In genomic region chr11:66289548-66290331, GRCh38 we compare ENCODE assay signal across 8 cellular contexts. TPM values are rescaled to one million over a fixed set of nuclear protein-coding genes. Genes with fewer than 3 reads are reported as not detected.
DNase-seq lines count a peak whose midpoint lies in the region; ATAC-seq and TF ChIP-seq lines count a peak whose summit lies in the region.

No MANE protein-coding gene starts in this region.

- peak overlapping the region; percentile 68 for H3K4me3 ChIP-seq in retinal pigment epithelial cell (ENCODE audit: low read length)

- in situ Hi-C loops in KBM-7 (cut with MboI; ENCODE audit: low pct_unique_long_range_greater_than_20kb, low sequenced_read_pairs): no loop called here

- peak; percentile 58 for DNase-seq in NCI-H2107 treated with DMSO at 0.1 percent for 48 hours (lab: John Stamatoyannopoulos, UW; ENCODE audit: unreplicated experiment)
- no peak for DNase-seq in NCI-H2107 (lab: John Stamatoyannopoulos, UW)
- DNase-seq in activated naive CD4-positive, alpha-beta T cell treated with anti-CD3 and anti-CD28 coated beads, Interleukin-2, amount 50 U/mL, for 16 hours: peak; percentile 86
- DNase-seq in left cardiac atrium: peak; percentile 81
- peak; percentile 56 for DNase-seq in retinal pigment epithelial cell (ENCODE audit: low read depth)
- DNase-seq in KBM-7: no peak

- TF ChIP-seq CTCF in retinal pigment epithelial cell (conservative IDR thresholded peaks at IDR 0.05; ENCODE audit: low read depth, low read length): no peak

- ATAC-seq in HG02970 (IDR thresholded peaks at IDR 0.05; ENCODE audit: low FRiP score, unreplicated experiment) (peak; percentile 37), left cardiac atrium (peak; percentile 58 to 61)

- intact Hi-C loops in left cardiac atrium (cut with DNase I): loop anchor here in 1 of 2 donors (10.0 kb wide), 1 partner anchor 65 kb away; no protein-coding TSS in a partner anchor

TF ChIP-seq in PFSK-1, 5 proteins besides CTCF, POLR2A, EP300 and RAD21:
- TF ChIP-seq POLR2AphosphoS5 (IDR thresholded peaks at IDR 0.05; ENCODE audit: low read depth, low read length) (no peak), SIN3A (IDR thresholded peaks at IDR 0.05; ENCODE audit: borderline replicate concordance, insufficient read depth, low read length) (peak; percentile 100), FOXP2 (optimal IDR thresholded peaks at IDR 0.05; ENCODE audit: borderline replicate concordance, extremely low read depth, extremely low read length, insufficient read depth) (no peak), TAF1 (IDR thresholded peaks at IDR 0.05; ENCODE audit: borderline replicate concordance, insufficient read depth, low read length) (no peak)
- TF ChIP-seq, protein P1, sequence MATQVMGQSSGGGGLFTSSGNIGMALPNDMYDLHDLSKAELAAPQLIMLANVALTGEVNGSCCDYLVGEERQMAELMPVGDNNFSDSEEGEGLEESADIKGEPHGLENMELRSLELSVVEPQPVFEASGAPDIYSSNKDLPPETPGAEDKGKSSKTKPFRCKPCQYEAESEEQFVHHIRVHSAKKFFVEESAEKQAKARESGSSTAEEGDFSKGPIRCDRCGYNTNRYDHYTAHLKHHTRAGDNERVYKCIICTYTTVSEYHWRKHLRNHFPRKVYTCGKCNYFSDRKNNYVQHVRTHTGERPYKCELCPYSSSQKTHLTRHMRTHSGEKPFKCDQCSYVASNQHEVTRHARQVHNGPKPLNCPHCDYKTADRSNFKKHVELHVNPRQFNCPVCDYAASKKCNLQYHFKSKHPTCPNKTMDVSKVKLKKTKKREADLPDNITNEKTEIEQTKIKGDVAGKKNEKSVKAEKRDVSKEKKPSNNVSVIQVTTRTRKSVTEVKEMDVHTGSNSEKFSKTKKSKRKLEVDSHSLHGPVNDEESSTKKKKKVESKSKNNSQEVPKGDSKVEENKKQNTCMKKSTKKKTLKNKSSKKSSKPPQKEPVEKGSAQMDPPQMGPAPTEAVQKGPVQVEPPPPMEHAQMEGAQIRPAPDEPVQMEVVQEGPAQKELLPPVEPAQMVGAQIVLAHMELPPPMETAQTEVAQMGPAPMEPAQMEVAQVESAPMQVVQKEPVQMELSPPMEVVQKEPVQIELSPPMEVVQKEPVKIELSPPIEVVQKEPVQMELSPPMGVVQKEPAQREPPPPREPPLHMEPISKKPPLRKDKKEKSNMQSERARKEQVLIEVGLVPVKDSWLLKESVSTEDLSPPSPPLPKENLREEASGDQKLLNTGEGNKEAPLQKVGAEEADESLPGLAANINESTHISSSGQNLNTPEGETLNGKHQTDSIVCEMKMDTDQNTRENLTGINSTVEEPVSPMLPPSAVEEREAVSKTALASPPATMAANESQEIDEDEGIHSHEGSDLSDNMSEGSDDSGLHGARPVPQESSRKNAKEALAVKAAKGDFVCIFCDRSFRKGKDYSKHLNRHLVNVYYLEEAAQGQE (IDR thresholded peaks at IDR 0.05; ENCODE audit: insufficient read depth in 1 of 2, low read depth in 2 of 2, low read length in 2 of 2): peak; percentile 96

RNA-seq across cellular contexts. Expression of gene YIF1A, which starts 0.8 kb away (rescaled TPM):
- polyA plus RNA-seq in PFSK-1 (2012; ENCODE audit: insufficient read length, low read depth): 198 TPM
- 10 to 100 TPM; 53.2 to 81.1 TPM for total RNA-seq in left cardiac atrium

RNA-seq across cellular contexts. Expression of gene TMEM151A, which starts 2.0 kb away (rescaled TPM):
- polyA plus RNA-seq in PFSK-1 (2012; ENCODE audit: insufficient read length, low read depth): not detected
- 1 to 10 TPM in 1 of 2 donors, under 1 TPM in 1; 0.86 to 1.1 TPM for total RNA-seq in left cardiac atrium

RNA-seq across cellular contexts. Expression of gene CNIH2, which starts 11.8 kb away (rescaled TPM):
- 0.30 TPM for polyA plus RNA-seq in PFSK-1 (2012; ENCODE audit: insufficient read length, low read depth)
- total RNA-seq in left cardiac atrium: not detected

RNA-seq across cellular contexts. Expression of gene RAB1B, which starts 21.3 kb away (rescaled TPM):
- 123 TPM for polyA plus RNA-seq in PFSK-1 (2012; ENCODE audit: insufficient read length, low read depth)
- total RNA-seq in left cardiac atrium: 100 to 1,000 TPM; 114 to 115 TPM

RNA-seq across cellular contexts. Expression of gene CD248, which starts 27.1 kb away (rescaled TPM):
- 103 TPM for polyA plus RNA-seq in PFSK-1 (2012; ENCODE audit: insufficient read length, low read depth)
- 10 to 100 TPM; 43.8 to 54.3 TPM for total RNA-seq in left cardiac atrium

Comparison
In these comparisons a context has a peak if more than half of its experiments do, and no peak if none do; other contexts are left out.
1. DNase-seq: peak in NCI-H2107 treated with DMSO at 0.1 percent for 48 hours (single experiment), activated naive CD4-positive, alpha-beta T cell treated with anti-CD3 and anti-CD28 coated beads, Interleukin-2, amount 50 U/mL, for 16 hours (single experiment), left cardiac atrium (single experiment) and retinal pigment epithelial cell (single experiment); none in NCI-H2107 (single experiment) and KBM-7 (single experiment).